8 cellular contexts compared by ENCODE assay signal in the genomic region with DNA sequence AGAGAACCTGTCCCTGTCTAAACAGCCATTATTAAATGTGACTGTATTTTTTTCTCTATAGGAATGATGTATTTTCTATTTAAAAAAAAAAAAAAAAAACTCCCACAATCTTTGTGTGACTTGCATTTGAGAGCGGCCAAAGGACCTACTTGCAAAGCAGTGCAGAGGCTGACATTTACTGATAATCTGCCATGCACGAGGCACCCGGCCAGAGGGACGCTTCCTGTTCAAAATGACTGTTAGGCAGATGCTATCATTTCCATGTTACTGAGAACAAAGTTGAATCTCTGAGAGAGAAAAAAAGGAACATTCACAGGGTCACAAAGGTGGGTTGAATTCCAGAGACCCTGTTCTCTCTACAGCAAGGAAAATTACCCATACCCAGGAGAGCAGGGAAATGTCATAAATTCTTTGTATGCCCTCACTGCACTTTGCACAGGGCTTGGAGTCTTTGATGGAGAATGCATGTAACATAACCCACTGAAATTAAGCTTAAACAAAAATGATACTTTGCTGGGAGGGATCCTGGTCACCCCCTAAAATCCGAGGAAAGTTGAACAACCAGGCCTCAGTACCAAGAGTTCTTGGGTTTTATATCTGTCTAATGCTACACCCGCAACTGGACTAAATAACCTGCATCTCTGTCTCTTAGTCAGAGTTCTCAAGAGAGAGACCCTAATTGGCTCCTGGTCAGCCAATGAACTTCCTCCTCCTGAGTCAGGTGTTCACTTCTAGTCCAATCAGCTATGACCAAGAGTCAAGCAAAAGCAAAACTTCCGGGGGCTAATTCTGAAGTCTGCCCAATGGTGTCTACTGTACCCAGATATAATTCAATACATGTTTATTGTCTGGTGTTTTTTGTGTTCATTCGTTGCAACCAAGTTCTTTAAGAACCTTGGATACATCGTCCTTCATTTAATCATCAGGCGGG.
DNase-seq lines count a peak whose midpoint lies in the region; ATAC-seq and TF ChIP-seq lines count a peak whose summit lies in the region.

No MANE protein-coding gene starts in this region.

- TF ChIP-seq POLR2A in gastroesophageal sphincter (IDR thresholded peaks at IDR 0.05): no peak

- TF ChIP-seq CTCF in gastroesophageal sphincter (IDR thresholded peaks at IDR 0.05): no peak

- TF ChIP-seq EP300 in gastroesophageal sphincter (IDR thresholded peaks at IDR 0.05): no peak

- H3K27me3 ChIP-seq in gastroesophageal sphincter: no peaks in the 10 kb centered on the region

- H3K27ac ChIP-seq in gastroesophageal sphincter: peak overlapping the region in 3 of 4 donors; percentile 15 to 32 (median 22)

- no peak overlapping the region for H3K4me3 ChIP-seq in gastroesophageal sphincter

- ATAC-seq in gastroesophageal sphincter: peak; percentile 16
- ATAC-seq in sciatic nerve: peak; percentile 67
- ATAC-seq in GM21825 (IDR thresholded peaks at IDR 0.05; ENCODE audit: unreplicated experiment): no peak

- intact Hi-C loops in sciatic nerve (cut with DNase I): loop anchor here (2.0 kb wide), 1 partner anchor 313 kb away; no protein-coding TSS in a partner anchor

- DNase-seq in DMS53 (lab: John Stamatoyannopoulos, UW) (peak; percentile 12), DMS53 treated with DMSO at 0.1 percent for 48 hours (lab: John Stamatoyannopoulos, UW; ENCODE audit: unreplicated experiment) (no peak), RPMI7951 (ENCODE audit: low read depth) (peak; percentile 55), sciatic nerve (ENCODE audit: low spot score) (peak; percentile 66), NCI-H774 (lab: John Stamatoyannopoulos, UW) (no peak), HT-29 (ENCODE audit: low spot score) (no peak)

- H3K36me3 ChIP-seq in gastroesophageal sphincter: no peaks in the 10 kb centered on the region

- H3K9me3 ChIP-seq in gastroesophageal sphincter: no peaks in the 10 kb centered on the region

- H3K4me1 ChIP-seq in gastroesophageal sphincter: peaks cover 0 to 21% (median 3%) of the 10 kb centered on the region in 3 donors

- 57 to 61% methylated on average over 9 of the region's 10 CpGs for WGBS in gastroesophageal sphincter (ENCODE audit: low coverage in 1 of 2), 2 donors

Comparison
In these comparisons a context has a peak if more than half of its experiments do, and no peak if none do; other contexts are left out.
1. DNase-seq: peak in DMS53 (single experiment), RPMI7951 (single experiment) and sciatic nerve (single experiment); none in DMS53 treated with DMSO at 0.1 percent for 48 hours (single experiment), NCI-H774 (single experiment) and HT-29 (single experiment).